39 cellular contexts compared by ENCODE assay signal in the genomic region with DNA sequence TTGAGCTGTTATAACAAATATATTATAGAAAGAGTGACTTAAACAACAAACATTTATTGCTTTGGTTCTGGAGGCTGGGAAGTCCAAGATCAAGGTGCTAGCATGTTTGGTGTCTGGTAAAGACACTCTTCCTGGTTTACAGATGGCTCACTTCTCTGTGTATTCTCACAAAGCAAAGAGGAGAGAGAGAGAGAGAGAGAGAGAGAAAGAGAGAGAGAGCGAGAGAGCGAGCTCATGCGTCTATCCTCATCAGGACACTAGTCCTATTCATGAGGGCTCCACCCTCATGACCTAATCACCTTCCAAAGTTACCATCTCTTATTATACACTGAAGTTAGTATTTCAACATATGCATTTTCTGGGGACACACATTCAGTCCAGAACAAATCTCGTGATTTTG. TPM values are rescaled to one million over a fixed set of nuclear protein-coding genes. Genes with fewer than 3 reads are reported as not detected.
"Had no signal": no experiment of that assay in that cellular context is flagged by ENCODE, and none has a peak within 500 bp of the region (broad histone marks: within the 10 kb centered on the region; RNA-seq: fewer than 3 reads in every experiment).

No MANE protein-coding gene starts in this region.

- H3K4me2 ChIP-seq: KMS-11 had no signal

- DNase-seq: Karpas-422, Kasumi-1, MG63, MM.1S, MV-4-11, NCI-H1048, NCI-H1092, NCI-H1092 treated with DMSO at 0.1 percent for 48 hours, NCI-H1105, NCI-H1105 treated with DMSO at 0.1 percent for 48 hours, NCI-H1417, NCI-H1417 treated with DMSO at 0.1 percent for 48 hours, NCI-H1436, NCI-H1436 treated with DMSO at 0.1 percent for 48 hours, NCI-H146, NCI-H1694, NCI-H1694 treated with DMSO at 0.1 percent for 48 hours, NCI-H187, NCI-H187 treated with DMSO at 0.1 percent for 48 hours, NCI-H1930, NCI-H2029, NCI-H2029 treated with DMSO at 0.1 percent for 48 hours, NCI-H2081, NCI-H2081 treated with DMSO at 0.1 percent for 48 hours, NCI-H2107, NCI-H2171, NCI-H2171 treated with DMSO at 0.1 percent for 48 hours, NCI-H2227 treated with DMSO at 0.1 percent for 48 hours, NCI-H226, NCI-H345, NCI-H446, NCI-H446 treated with DMSO at 0.1 percent for 48 hours, NCI-H510A, NCI-H510A treated with DMSO at 0.1 percent for 48 hours had no signal

- H3K27ac ChIP-seq: KMS-11 had no signal

- H3K9me3 ChIP-seq: MG63 had no signal

- H3K36me3 ChIP-seq: MG63 had no signal

- H3K4me3 ChIP-seq: MG63 had no signal

- H3K9ac ChIP-seq: KMS-11 had no signal

RNA-seq across cellular contexts. Expression of gene PCP4, which starts 32.7 kb away (rescaled TPM):
- total RNA-seq: LHCN-M2, M059J, MCF 10A, NCI-H460 had no signal
